In the genomic region with DNA sequence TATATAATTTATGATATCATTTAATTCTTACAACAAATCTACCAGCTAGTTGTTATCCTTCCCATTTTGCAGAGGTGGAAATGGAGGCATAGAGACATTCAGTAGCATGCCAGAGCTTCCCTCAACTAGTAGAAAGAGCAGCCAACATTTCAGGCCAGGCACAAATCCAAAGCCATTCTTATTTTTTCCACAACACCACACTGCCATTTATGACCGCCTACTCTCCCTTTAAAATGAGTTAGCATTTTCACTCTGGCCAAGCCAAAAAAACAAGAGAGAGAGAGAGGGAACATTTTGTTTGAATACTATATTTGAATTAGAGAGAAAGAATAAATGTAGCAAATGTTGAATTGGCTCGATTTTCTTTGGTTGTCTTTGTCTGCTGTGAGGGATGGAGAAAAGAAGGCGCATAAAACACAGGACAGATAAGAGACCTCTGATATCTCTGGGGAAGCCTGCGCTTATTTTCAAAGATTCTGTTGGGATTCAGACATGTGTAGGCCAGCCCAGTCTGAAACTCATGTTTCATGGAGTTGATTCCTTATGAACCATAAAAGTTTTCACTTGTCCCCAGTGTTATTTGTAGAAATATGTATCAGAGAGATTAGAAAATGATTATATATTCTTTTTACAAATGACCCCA, we compare ENCODE assay signal across 24 cellular contexts.
DNase-seq lines count a peak whose midpoint lies in the region; ATAC-seq and TF ChIP-seq lines count a peak whose summit lies in the region.
"Had no signal": no experiment of that assay in that cellular context is flagged by ENCODE, and none has a peak within 500 bp of the region (broad histone marks: within the 10 kb centered on the region; RNA-seq: fewer than 3 reads in every experiment).

No MANE protein-coding gene starts in this region.

- intact Hi-C loops in left ventricle myocardium superior (cut with micrococcal nuclease): no loop called here
- intact Hi-C loops in transverse colon (cut with DNase I; ENCODE audit: low total_unique reads): no loop called here

- no peak for TF ChIP-seq POLR2A in transverse colon (IDR thresholded peaks at IDR 0.05)

- no peaks in the 10 kb centered on the region for H3K27me3 ChIP-seq in transverse colon
- H3K27me3 ChIP-seq: body of pancreas, esophagus squamous epithelium, neutrophil had no signal

- in situ Hi-C loops in transverse colon (cut with MboI; ENCODE audit: low pct_ligation_motif_present in 1 of 4, low pct_unique_long_range_greater_than_20kb in 1 of 4, low sequenced_read_pairs in 3 of 4): no loop called here

- no peak for TF ChIP-seq CTCF in transverse colon (IDR thresholded peaks at IDR 0.05)

- H3K27me3 Mint-ChIP-seq in activated naive CD8-positive, alpha-beta T cell treated with anti-CD3 and anti-CD28 coated beads for 36 hours: no peaks in the 10 kb centered on the region
- H3K27me3 Mint-ChIP-seq: activated CD4-positive, alpha-beta T cell treated with anti-CD3 and anti-CD28 coated beads, Interleukin-2, amount 10 ng/mL, durations not matched to agents 7 days and 5 days; activated CD8-positive, alpha-beta memory T cell treated with anti-CD3 and anti-CD28 coated beads, Interleukin-2, amount 10 ng/mL, durations not matched to agents 7 days and 5 days; CD4-positive, CD25-positive, alpha-beta regulatory T cell; effector memory CD8-positive, alpha-beta T cell; stimulated activated naive CD8-positive, alpha-beta T cell treated with anti-CD3 and anti-CD28 coated beads, Interleukin-15, Interleukin-2, amounts not matched to agents 100 ng/mL and 50 ng/mL, for 24 hours had no signal

- WGBS in transverse colon (ENCODE audit: low coverage in 1 of 2), 2 donors: 68 to 78% methylated on average over 3 to 4 of the region's 4 CpGs

- no peaks in the 10 kb centered on the region for H3K4me1 Mint-ChIP-seq in activated naive CD8-positive, alpha-beta T cell treated with anti-CD3 and anti-CD28 coated beads for 36 hours
- H3K4me1 Mint-ChIP-seq: activated CD4-positive, alpha-beta T cell treated with anti-CD3 and anti-CD28 coated beads, Interleukin-2, amount 10 ng/mL, durations not matched to agents 7 days and 5 days; activated CD8-positive, alpha-beta memory T cell treated with anti-CD3 and anti-CD28 coated beads, Interleukin-2, amount 10 ng/mL, durations not matched to agents 7 days and 5 days; CD4-positive, CD25-positive, alpha-beta regulatory T cell had no signal

- peak; percentile 8 for DNase-seq in cerebellar cortex (ENCODE audit: low spot score)
- DNase-seq in left ventricle myocardium superior: no peak
- peak; percentile 1 for DNase-seq in myocyte (ENCODE audit: low read depth)
- DNase-seq in transverse colon: no peak
- no peak for DNase-seq in GF-D8 (lab: John Stamatoyannopoulos, UW)
- no peak for DNase-seq in activated naive CD8-positive, alpha-beta T cell treated with anti-CD3 and anti-CD28 coated beads for 36 hours
- DNase-seq: activated CD4-positive, alpha-beta T cell treated with anti-CD3 and anti-CD28 coated beads, Interleukin-2, amount 10 ng/mL, durations not matched to agents 7 days and 5 days; activated CD8-positive, alpha-beta memory T cell treated with anti-CD3 and anti-CD28 coated beads, Interleukin-2, amount 10 ng/mL, durations not matched to agents 7 days and 5 days; CD4-positive, CD25-positive, alpha-beta regulatory T cell; DMS153; effector memory CD8-positive, alpha-beta T cell; esophagus squamous epithelium; KG1; mucosa of descending colon; WERI-Rb-1 had no signal

- ATAC-seq in left ventricle myocardium superior (peak; percentile 92), HG02571 (IDR thresholded peaks at IDR 0.05; ENCODE audit: unreplicated experiment) (no peak)
- ATAC-seq: activated CD8-positive, alpha-beta memory T cell treated with anti-CD3 and anti-CD28 coated beads, Interleukin-2, amount 10 ng/mL, durations not matched to agents 7 days and 5 days; activated naive CD4-positive, alpha-beta T cell treated with anti-CD3 and anti-CD28 coated beads, Interleukin-2, amount 50 U/mL, for 72 hours; body of pancreas; effector memory CD8-positive, alpha-beta T cell; mucosa of descending colon; SK-N-SH treated with all-trans-retinoic acid at 6 μM for 48 hours had no signal

- no peak overlapping the region for H3K4me3 ChIP-seq in transverse colon
- H3K4me3 ChIP-seq: body of pancreas, esophagus squamous epithelium, HAP-1, mucosa of descending colon had no signal

- no peaks in the 10 kb centered on the region for H3K9me3 ChIP-seq in transverse colon
- H3K9me3 ChIP-seq: body of pancreas, esophagus squamous epithelium, HAP-1, mucosa of descending colon, neutrophil had no signal

- H3K4me3 Mint-ChIP-seq in activated naive CD8-positive, alpha-beta T cell treated with anti-CD3 and anti-CD28 coated beads for 36 hours: no peak overlapping the region
- H3K4me3 Mint-ChIP-seq: activated CD4-positive, alpha-beta T cell treated with anti-CD3 and anti-CD28 coated beads, Interleukin-2, amount 10 ng/mL, durations not matched to agents 7 days and 5 days; activated CD8-positive, alpha-beta memory T cell treated with anti-CD3 and anti-CD28 coated beads, Interleukin-2, amount 10 ng/mL, durations not matched to agents 7 days and 5 days; activated T-helper 1 cell treated with anti-CD3 and anti-CD28 coated beads, Interleukin-12 subunit alpha, Interleukin-12 subunit beta, Interleukin-2, Interleukin-4 antibody, amounts not matched to agents 30 ng/mL and 10 ng/mL and 1 ng/mL, durations not matched to agents 14 hours and 24 hours and 36 hours; CD4-positive, CD25-positive, alpha-beta regulatory T cell; effector memory CD8-positive, alpha-beta T cell; stimulated activated naive CD8-positive, alpha-beta T cell treated with anti-CD3 and anti-CD28 coated beads, Interleukin-15, Interleukin-2, amounts not matched to agents 100 ng/mL and 50 ng/mL, for 24 hours; T-helper 2 cell treated with Interferon-gamma antibody and Interleukin-4, amounts not matched to agents 5 μg/mL and 100 μg/mL, for 36 hours had no signal

- peaks cover 5% of the 10 kb centered on the region for H3K9me3 Mint-ChIP-seq in activated naive CD8-positive, alpha-beta T cell treated with anti-CD3 and anti-CD28 coated beads for 36 hours

- peaks cover 9% of the 10 kb centered on the region for H3K36me3 Mint-ChIP-seq in activated naive CD8-positive, alpha-beta T cell treated with anti-CD3 and anti-CD28 coated beads for 36 hours
- H3K36me3 Mint-ChIP-seq: activated CD8-positive, alpha-beta memory T cell treated with anti-CD3 and anti-CD28 coated beads, Interleukin-2, amount 10 ng/mL, durations not matched to agents 7 days and 5 days; CD4-positive, CD25-positive, alpha-beta regulatory T cell had no signal

- H3K27ac ChIP-seq in transverse colon: peak overlapping the region in 3 of 4 donors; percentile 19 to 54 (median 49)
- H3K27ac ChIP-seq: body of pancreas, esophagus squamous epithelium, neutrophil, WERI-Rb-1 had no signal

- H3K36me3 ChIP-seq in transverse colon: no peaks in the 10 kb centered on the region
- H3K36me3 ChIP-seq: esophagus squamous epithelium, HAP-1, neutrophil, WERI-Rb-1 had no signal

- no peak overlapping the region for H3K27ac Mint-ChIP-seq in activated naive CD8-positive, alpha-beta T cell treated with anti-CD3 and anti-CD28 coated beads for 36 hours
- H3K27ac Mint-ChIP-seq: activated CD4-positive, alpha-beta T cell treated with anti-CD3 and anti-CD28 coated beads, Interleukin-2, amount 10 ng/mL, durations not matched to agents 7 days and 5 days; activated CD8-positive, alpha-beta memory T cell treated with anti-CD3 and anti-CD28 coated beads, Interleukin-2, amount 10 ng/mL, durations not matched to agents 7 days and 5 days; activated naive CD4-positive, alpha-beta T cell treated with anti-CD3 and anti-CD28 coated beads, Interleukin-2, amount 50 U/mL, for 72 hours; activated T-helper 1 cell treated with anti-CD3 and anti-CD28 coated beads, Interleukin-12 subunit alpha, Interleukin-12 subunit beta, Interleukin-2, Interleukin-4 antibody, amounts not matched to agents 30 ng/mL and 10 ng/mL and 1 ng/mL, durations not matched to agents 14 hours and 24 hours and 36 hours; CD4-positive, CD25-positive, alpha-beta regulatory T cell; effector memory CD8-positive, alpha-beta T cell; stimulated activated naive CD8-positive, alpha-beta T cell treated with anti-CD3 and anti-CD28 coated beads, Interleukin-15, Interleukin-2, amounts not matched to agents 100 ng/mL and 50 ng/mL, for 24 hours; T-helper 2 cell treated with Interferon-gamma antibody and Interleukin-4, amounts not matched to agents 5 μg/mL and 100 μg/mL, for 36 hours had no signal

- TF ChIP-seq EP300 in transverse colon (IDR thresholded peaks at IDR 0.05; ENCODE audit: low read depth): no peak

- no peaks in the 10 kb centered on the region for H3K4me1 ChIP-seq in transverse colon
- H3K4me1 ChIP-seq: body of pancreas, esophagus squamous epithelium had no signal

Comparison
In these comparisons a context has a peak if more than half of its experiments do, and no peak if none do; other contexts are left out.
1. DNase-seq: peak in cerebellar cortex (single experiment) and myocyte (single experiment); none in left ventricle myocardium superior (single experiment), transverse colon (single experiment), GF-D8 (single experiment) and activated naive CD8-positive, alpha-beta T cell treated with anti-CD3 and anti-CD28 coated beads for 36 hours (single experiment).